9 cellular contexts compared by ENCODE assay signal in the genomic region with DNA sequence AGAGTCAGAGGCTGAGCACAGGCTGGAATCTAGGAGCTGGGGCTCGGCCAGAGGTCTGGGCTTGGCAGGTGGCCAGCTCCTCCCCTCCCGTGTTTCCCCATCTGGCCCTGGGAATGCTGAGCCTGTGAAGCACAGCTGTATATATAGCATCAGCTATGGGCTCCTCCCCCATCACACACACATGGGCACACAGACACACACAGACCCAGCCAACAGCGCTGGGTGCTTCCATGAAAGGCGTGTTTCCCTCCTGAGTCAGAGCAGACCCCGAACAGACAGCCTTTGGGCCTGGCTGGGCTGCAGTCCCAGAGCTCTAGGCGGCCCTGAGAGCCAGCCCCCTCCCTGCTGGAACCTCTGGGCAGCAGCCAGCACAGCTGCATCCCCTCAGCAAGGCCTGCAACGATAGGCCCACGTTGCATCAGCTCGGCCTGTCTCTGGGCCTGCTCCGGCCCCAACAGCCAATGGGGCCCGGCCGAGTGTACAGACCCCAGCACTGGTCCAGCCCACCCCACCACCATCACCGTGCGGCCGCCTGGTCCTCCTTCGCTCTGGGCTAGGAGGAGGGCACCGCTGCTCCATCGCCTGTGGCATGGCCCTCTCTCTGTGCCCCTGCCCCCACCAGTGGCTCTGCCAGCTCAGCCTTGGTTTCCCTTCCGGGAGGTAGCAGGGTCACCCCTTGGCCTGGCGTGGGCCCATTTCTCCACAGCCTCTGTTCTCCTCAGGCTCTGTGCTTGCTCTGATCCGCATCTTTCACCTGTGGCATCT. TPM values are rescaled to one million over a fixed set of nuclear protein-coding genes. Genes with fewer than 3 reads are reported as not detected.
A peak's percentile ranks its signal among the peaks of the same experiment; 100 is the strongest.
DNase-seq lines count a peak whose midpoint lies in the region; ATAC-seq, FAIRE-seq and TF ChIP-seq lines count a peak whose summit lies in the region.
"Had no signal": no experiment of that assay in that cellular context is flagged by ENCODE, and none has a peak within 500 bp of the region (broad histone marks: within the 10 kb centered on the region; RNA-seq: fewer than 3 reads in every experiment).

No MANE protein-coding gene starts in this region.

- no peak for TF ChIP-seq CTCF in pancreas (IDR thresholded peaks at IDR 0.05)

- intact Hi-C loops in pancreas (cut with DNase I) = no loop called here

- 68 to 70% methylated on average over 20 to 21 of the region's 21 CpGs for WGBS in pancreas, 2 donors

- no peaks in the 10 kb centered on the region for H3K36me3 ChIP-seq in pancreas

- H3K4me3 ChIP-seq in pancreas = no peak overlapping the region

- DNase-seq in H4 (ENCODE audit: low spot score) (peak; percentile 99), glomerular visceral epithelial cell (ENCODE audit: extremely low spot score) (peak; percentile 31), pancreas (peak in 5 of 6 donors; percentile 41 to 71 (median 61)), HK-2 (ENCODE audit: unreplicated experiment) (no peak), RKO (ENCODE audit: low spot score) (no peak), HuH-7.5 (ENCODE audit: low spot score) (no peak)
- DNase-seq: naive B cell had no signal

- no peaks in the 10 kb centered on the region for H3K27me3 ChIP-seq in pancreas

- H3K4me1 ChIP-seq in pancreas = no peaks in the 10 kb centered on the region

- H3K9me3 ChIP-seq in pancreas = no peaks in the 10 kb centered on the region

- peak; percentile 38 to 73 (median 71) for ATAC-seq in pancreas
- no peak for ATAC-seq in HG03378 (IDR thresholded peaks at IDR 0.05; ENCODE audit: unreplicated experiment)

- FAIRE-seq in TTC549 (lab: Jason Lieb, UNC) (peak; percentile 81), pancreas (lab: Jason Lieb, UNC) (no peak)

- peak overlapping the region in 1 of 4 donors; percentile 52 for H3K27ac ChIP-seq in pancreas

RNA-seq across cellular contexts. Expression of gene SERPINH1, which starts 7.6 kb away (rescaled TPM):
- total RNA-seq in H4 (2014; rRNA removed; shearing (Covaris generic)) = 986 and 1,416 TPM in 2 replicates
- total RNA-seq in pancreas = 10 to 100 TPM in 5 of 6 donors, 1 to 10 TPM in 1; 9.3 to 87.7 (median 18.2) TPM
- polyA plus RNA-seq in pancreas = 10 to 100 TPM; 22.7 to 25.9 TPM

RNA-seq across cellular contexts. Expression of gene GDPD5, which starts 28.7 kb away (rescaled TPM):
- 6.8 and 8.0 TPM in 2 replicates for total RNA-seq in H4 (2014; rRNA removed; shearing (Covaris generic))
- total RNA-seq in pancreas = 10 to 100 TPM; 24.3 to 72.7 (median 31.8) TPM
- polyA plus RNA-seq in pancreas = 10 to 100 TPM; 33.4 to 92.9 TPM

Comparison
In these comparisons a context has a peak if more than half of its experiments do, and no peak if none do; other contexts are left out.
1. DNase-seq: peak in H4 (single experiment), glomerular visceral epithelial cell (single experiment) and pancreas (5 of 6); none in HK-2 (single experiment), RKO (single experiment) and HuH-7.5 (single experiment).
2. RNA of gene SERPINH1, which starts 7.6 kb away (total RNA-seq): 986 to 1,416 TPM in H4; 9.3 to 87.7 TPM in pancreas; every median in the first group is over 10 times any median in the second.